In the genomic region with DNA sequence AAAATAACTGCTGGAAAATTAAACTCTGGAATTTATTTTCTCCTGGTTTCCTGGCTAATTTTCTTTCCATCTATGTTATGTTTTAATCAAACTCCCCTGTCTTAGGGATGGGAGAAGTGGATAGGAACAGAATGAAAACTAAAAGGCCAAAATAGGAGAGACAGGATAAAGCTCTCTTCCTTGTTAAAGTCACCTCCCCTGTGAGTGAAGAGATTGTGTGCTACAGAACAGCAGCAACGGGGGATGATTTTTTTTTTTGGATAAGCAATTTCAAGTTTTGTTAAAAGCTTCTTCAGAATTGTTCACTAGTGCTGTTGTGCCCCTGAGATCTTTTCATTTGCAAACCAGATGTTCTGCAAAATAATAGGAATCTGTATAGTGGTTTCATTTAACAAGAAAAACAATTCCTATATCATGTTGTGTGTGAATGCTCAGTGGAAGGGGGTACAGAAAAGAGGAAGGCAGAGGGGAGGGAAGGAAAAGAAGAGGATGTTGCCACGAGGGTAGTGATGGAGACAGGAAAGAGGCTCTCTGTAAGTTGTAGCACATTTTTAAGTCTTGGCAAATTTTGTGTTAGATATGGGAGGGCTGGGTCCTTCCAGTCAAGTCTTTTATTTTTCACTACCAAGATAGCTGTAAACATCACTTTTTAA, we compare ENCODE assay signal across 30 cellular contexts.
"Had no signal": no experiment of that assay in that cellular context is flagged by ENCODE, and none has a peak within 500 bp of the region (broad histone marks: within the 10 kb centered on the region; RNA-seq: fewer than 3 reads in every experiment).

No MANE protein-coding gene starts in this region.

- H3K4me3 Mint-ChIP-seq: activated naive CD4-positive, alpha-beta T cell treated with anti-CD3 and anti-CD28 coated beads for 36 hours; activated naive CD8-positive, alpha-beta T cell treated with anti-CD3 and anti-CD28 coated beads for 36 hours; activated T-helper 1 cell treated with anti-CD3 and anti-CD28 coated beads, Interleukin-12 subunit alpha, Interleukin-12 subunit beta, Interleukin-2, Interleukin-4 antibody, amounts not matched to agents 30 ng/mL and 10 ng/mL and 1 ng/mL, durations not matched to agents 14 hours and 24 hours and 36 hours; naive thymus-derived CD8-positive, alpha-beta T cell; stimulated activated naive B cell treated with anti-CD40 and anti-IgM and Interleukin-4, amounts not matched to agents 10 μg/mL and 1 μg/mL and 100 μg/mL, for 72 hours had no signal

- H3K27me3 Mint-ChIP-seq: activated naive CD8-positive, alpha-beta T cell treated with anti-CD3 and anti-CD28 coated beads for 36 hours; stimulated activated naive B cell treated with anti-CD40 and anti-IgM and Interleukin-4, amounts not matched to agents 10 μg/mL and 1 μg/mL and 100 μg/mL, for 72 hours had no signal

- H2AFZ ChIP-seq: hepatocyte had no signal

- H3K79me2 ChIP-seq: hepatocyte had no signal

- H3K4me1 ChIP-seq: adrenal gland, body of pancreas, vagina had no signal

- H3K27ac ChIP-seq: adrenal gland, body of pancreas, cardiac muscle cell, coronary artery, dorsolateral prefrontal cortex, gastrocnemius medialis, hepatocyte, stomach, thyroid gland, upper lobe of left lung, vagina had no signal

- H3K4me3 ChIP-seq: adrenal gland, body of pancreas, cardiac muscle cell, coronary artery, dorsolateral prefrontal cortex, gastrocnemius medialis, hepatocyte, stomach, thyroid gland, upper lobe of left lung, vagina had no signal

- DNase-seq: activated CD4-positive, alpha-beta T cell treated with anti-CD3 and anti-CD28 coated beads for 48 hours; activated CD4-positive, alpha-beta T cell treated with anti-CD3 and anti-CD28 coated beads, Interleukin-2, amount 50 U/mL, for 48 hours; activated CD8-positive, alpha-beta memory T cell treated with anti-CD3 and anti-CD28 coated beads, Interleukin-2, amount 50 U/mL, for 4 hours; activated effector memory CD4-positive, alpha-beta T cell treated with anti-CD3 and anti-CD28 coated beads, Interleukin-2, amount 50 U/mL, for 16 hours; activated naive CD4-positive, alpha-beta T cell treated with anti-CD3 and anti-CD28 coated beads for 36 hours; activated naive CD8-positive, alpha-beta T cell treated with anti-CD3 and anti-CD28 coated beads for 36 hours; activated T-cell treated with anti-CD3 and anti-CD28 coated beads, Interleukin-2, amount 50 U/mL, for 1 hour; adrenal gland; aorta; body of pancreas; cerebellar nuclear complex; dorsolateral prefrontal cortex; effector memory CD4-positive, alpha-beta T cell; erythroblast; gastrocnemius medialis; naive thymus-derived CD8-positive, alpha-beta T cell; posterior cingulate gyrus; right cardiac atrium; stimulated activated CD4-positive, alpha-beta T cell treated with anti-CD3 and anti-CD28 coated beads, Interleukin-15, amount 100 ng/mL, for 24 hours; stimulated activated CD4-positive, alpha-beta T cell treated with anti-CD3 and anti-CD28 coated beads, Interleukin-2, amount 100 ng/mL, for 24 hours; stimulated activated naive B cell treated with anti-CD40 and anti-IgM and Interleukin-4, amounts not matched to agents 10 μg/mL and 1 μg/mL and 100 μg/mL, for 72 hours; stomach; thyroid gland; upper lobe of left lung had no signal

- ATAC-seq: activated CD4-positive, CD25-positive, alpha-beta regulatory T cell treated with anti-CD3 and anti-CD28 coated beads, Interleukin-2, amount 50 U/mL, for 24 hours; body of pancreas; gastrocnemius medialis; naive thymus-derived CD8-positive, alpha-beta T cell; right cardiac atrium; stimulated activated naive B cell treated with anti-CD40 and anti-IgM and Interleukin-4, amounts not matched to agents 10 μg/mL and 1 μg/mL and 100 μg/mL, for 72 hours had no signal

- H3K36me3 ChIP-seq: adrenal gland, cardiac muscle cell, gastrocnemius medialis, stomach, thyroid gland, upper lobe of left lung, vagina had no signal

- H3K4me2 ChIP-seq: hepatocyte had no signal

- H3K4me1 Mint-ChIP-seq: activated naive CD8-positive, alpha-beta T cell treated with anti-CD3 and anti-CD28 coated beads for 36 hours; naive thymus-derived CD8-positive, alpha-beta T cell; stimulated activated naive B cell treated with anti-CD40 and anti-IgM and Interleukin-4, amounts not matched to agents 10 μg/mL and 1 μg/mL and 100 μg/mL, for 72 hours had no signal

- H3K9me3 ChIP-seq: adrenal gland, body of pancreas, gastrocnemius medialis, stomach, thyroid gland, upper lobe of left lung, vagina had no signal

- H3K27me3 ChIP-seq: adrenal gland, body of pancreas, cardiac muscle cell, dorsolateral prefrontal cortex, gastrocnemius medialis, hepatocyte, stomach, thyroid gland, upper lobe of left lung, vagina had no signal

- H3K36me3 Mint-ChIP-seq: activated naive CD8-positive, alpha-beta T cell treated with anti-CD3 and anti-CD28 coated beads for 36 hours; naive thymus-derived CD8-positive, alpha-beta T cell; stimulated activated naive B cell treated with anti-CD40 and anti-IgM and Interleukin-4, amounts not matched to agents 10 μg/mL and 1 μg/mL and 100 μg/mL, for 72 hours had no signal

- H3K9me3 Mint-ChIP-seq: activated naive CD4-positive, alpha-beta T cell treated with anti-CD3 and anti-CD28 coated beads for 36 hours; activated naive CD8-positive, alpha-beta T cell treated with anti-CD3 and anti-CD28 coated beads for 36 hours; activated T-helper 1 cell treated with anti-CD3 and anti-CD28 coated beads, Interleukin-12 subunit alpha, Interleukin-12 subunit beta, Interleukin-2, Interleukin-4 antibody, amounts not matched to agents 30 ng/mL and 10 ng/mL and 1 ng/mL, durations not matched to agents 14 hours and 24 hours and 36 hours; naive thymus-derived CD8-positive, alpha-beta T cell; stimulated activated naive B cell treated with anti-CD40 and anti-IgM and Interleukin-4, amounts not matched to agents 10 μg/mL and 1 μg/mL and 100 μg/mL, for 72 hours had no signal

- H3K27ac Mint-ChIP-seq: activated naive CD4-positive, alpha-beta T cell treated with anti-CD3 and anti-CD28 coated beads for 36 hours; activated naive CD8-positive, alpha-beta T cell treated with anti-CD3 and anti-CD28 coated beads for 36 hours; activated T-helper 1 cell treated with anti-CD3 and anti-CD28 coated beads, Interleukin-12 subunit alpha, Interleukin-12 subunit beta, Interleukin-2, Interleukin-4 antibody, amounts not matched to agents 30 ng/mL and 10 ng/mL and 1 ng/mL, durations not matched to agents 14 hours and 24 hours and 36 hours; naive thymus-derived CD8-positive, alpha-beta T cell; stimulated activated naive B cell treated with anti-CD40 and anti-IgM and Interleukin-4, amounts not matched to agents 10 μg/mL and 1 μg/mL and 100 μg/mL, for 72 hours had no signal
